In genomic region chr14:73850940-73851339, GRCh38 we compare ENCODE assay signal across 8 cellular contexts. TPM values are rescaled to one million over a fixed set of nuclear protein-coding genes. Genes with fewer than 3 reads are reported as not detected.
DNase-seq lines count a peak whose midpoint lies in the region; ATAC-seq and TF ChIP-seq lines count a peak whose summit lies in the region.

No MANE protein-coding gene starts in this region.

- no peaks in the 10 kb centered on the region for H3K27me3 Mint-ChIP-seq in activated T-cell treated with anti-CD3 and anti-CD28 coated beads, Interleukin-2, amount 50 U/mL, for 24 hours
- no peaks in the 10 kb centered on the region for H3K27me3 Mint-ChIP-seq in glutamatergic neuron (ENCODE audit: unreplicated experiment)

- H3K4me3 Mint-ChIP-seq in activated T-cell treated with anti-CD3 and anti-CD28 coated beads, Interleukin-2, amount 50 U/mL, for 24 hours: peak overlapping the region; percentile 97
- peak overlapping the region; percentile 99 for H3K4me3 Mint-ChIP-seq in glutamatergic neuron (ENCODE audit: unreplicated experiment)

- no peaks in the 10 kb centered on the region for H3K27me3 ChIP-seq in gastrocnemius medialis

- ATAC-seq in gastrocnemius medialis: no peak
- ATAC-seq in GM21576 (IDR thresholded peaks at IDR 0.05; ENCODE audit: unreplicated experiment): no peak

- peaks cover 8% of the 10 kb centered on the region for H3K36me3 Mint-ChIP-seq in activated T-cell treated with anti-CD3 and anti-CD28 coated beads, Interleukin-2, amount 50 U/mL, for 24 hours (ENCODE audit: low read depth)
- H3K36me3 Mint-ChIP-seq in glutamatergic neuron (ENCODE audit: unreplicated experiment): no peaks in the 10 kb centered on the region

- intact Hi-C loops in gastrocnemius medialis (cut with DNase I; ENCODE audit: low total_unique reads): loop anchor here (1.0 to 10.0 kb wide), 2 partner anchors 35 to 206 kb away; partner anchors contain the start of genes DNAL1 and ZNF410

- DNase-seq in activated T-cell treated with anti-CD3 and anti-CD28 coated beads, Interleukin-2, amount 50 U/mL, for 24 hours: no peak
- DNase-seq in activated T-cell treated with anti-CD3 and anti-CD28 coated beads for 4 hours: no peak
- no peak for DNase-seq in glutamatergic neuron
- no peak for DNase-seq in gastrocnemius medialis
- no peak for DNase-seq in stimulated activated CD4-positive, alpha-beta T cell treated with anti-CD3 and anti-CD28 coated beads, Interleukin-12 subunit alpha, Interleukin-12 subunit beta, amount 100 ng/mL, for 4 hours
- no peak for DNase-seq in mucosa of gallbladder (ENCODE audit: low spot score)

- no peaks in the 10 kb centered on the region for H3K9me3 ChIP-seq in gastrocnemius medialis

- H3K27ac ChIP-seq in gastrocnemius medialis: peak overlapping the region; percentile 87 to 93 (median 92)

- TF ChIP-seq CTCF in WI38 (IDR thresholded peaks at IDR 0.05; ENCODE audit: low read depth, low read length): no peak
- no peak for TF ChIP-seq CTCF in glutamatergic neuron (IDR thresholded peaks at IDR 0.05; ENCODE audit: partially characterized antibody, unreplicated experiment)
- TF ChIP-seq CTCF in gastrocnemius medialis (IDR thresholded peaks at IDR 0.05 in 4 of 5, conservative IDR thresholded peaks at IDR 0.05 in 1 of 5): no peak

- no peaks in the 10 kb centered on the region for H3K36me3 ChIP-seq in gastrocnemius medialis

- no peaks in the 10 kb centered on the region for H3K9me3 Mint-ChIP-seq in activated T-cell treated with anti-CD3 and anti-CD28 coated beads, Interleukin-2, amount 50 U/mL, for 24 hours
- peaks cover 1% of the 10 kb centered on the region for H3K9me3 Mint-ChIP-seq in glutamatergic neuron (ENCODE audit: unreplicated experiment)

- peaks cover 0 to 4% of the 10 kb centered on the region in 2 donors for H3K4me1 ChIP-seq in gastrocnemius medialis

- H3K4me3 ChIP-seq in WI38 (ENCODE audit: low read depth, low read length) (peak overlapping the region; percentile 56), gastrocnemius medialis (peak overlapping the region; percentile 59 to 77 (median 69))

- H3K27ac Mint-ChIP-seq in activated T-cell treated with anti-CD3 and anti-CD28 coated beads, Interleukin-2, amount 50 U/mL, for 24 hours: peak overlapping the region; percentile 99
- H3K27ac Mint-ChIP-seq in glutamatergic neuron (ENCODE audit: unreplicated experiment): peak overlapping the region; percentile 55

- H3K4me1 Mint-ChIP-seq in activated T-cell treated with anti-CD3 and anti-CD28 coated beads, Interleukin-2, amount 50 U/mL, for 24 hours (ENCODE audit: low read depth): peaks cover 27% of the 10 kb centered on the region
- H3K4me1 Mint-ChIP-seq in glutamatergic neuron (ENCODE audit: low read depth, unreplicated experiment): no peaks in the 10 kb centered on the region

- no peak for TF ChIP-seq POLR2A in gastrocnemius medialis (IDR thresholded peaks at IDR 0.05)

- in situ Hi-C loops in gastrocnemius medialis (cut with MboI; ENCODE audit: low sequenced_read_pairs in 4 of 4): no loop called here

RNA-seq across cellular contexts. Expression of gene PTGR2, which starts 0.7 kb away (rescaled TPM):
- total RNA-seq in glutamatergic neuron (ENCODE audit: unreplicated experiment): 8.7 TPM
- total RNA-seq in gastrocnemius medialis: 10 to 100 TPM in 2 of 4 donors, 1 to 10 TPM in 2; 5.6 to 15.7 (median 9.9) TPM
- 13.4 TPM for total RNA-seq in mucosa of gallbladder

RNA-seq across cellular contexts. Expression of gene ZNF410, which starts 35.7 kb away (rescaled TPM):
- total RNA-seq in glutamatergic neuron (ENCODE audit: unreplicated experiment) (50.7 TPM), gastrocnemius medialis (10 to 100 TPM; 22.6 to 33.2 (median 24.0) TPM), mucosa of gallbladder (39.1 TPM)
